7 cellular contexts compared by ENCODE assay signal in the genomic region with DNA sequence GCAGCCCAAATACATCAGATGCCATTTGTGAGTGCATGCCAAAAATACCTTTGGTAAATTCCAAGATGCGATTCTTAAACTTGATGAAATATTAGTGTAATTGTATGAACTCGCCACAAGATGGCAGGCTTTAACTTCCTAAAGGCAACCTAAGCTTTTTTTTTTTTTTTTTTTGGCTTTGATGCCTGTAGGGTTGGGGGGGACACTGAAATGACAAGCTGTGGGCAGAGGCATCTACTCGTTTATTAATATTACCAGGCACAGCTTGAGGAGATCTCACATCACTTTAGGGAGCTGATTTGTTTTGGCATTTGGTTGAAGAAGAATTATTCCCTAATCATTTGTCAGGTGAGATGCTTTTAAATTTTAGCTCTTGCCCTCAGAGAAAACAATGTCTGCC.
A peak's percentile ranks its signal among the peaks of the same experiment; 100 is the strongest.
DNase-seq lines count a peak whose midpoint lies in the region; ATAC-seq and TF ChIP-seq lines count a peak whose summit lies in the region.

No MANE protein-coding gene starts in this region.

- H3K36me3 ChIP-seq in HAP-1 (replicated peaks) (no peaks in the 10 kb centered on the region), body of pancreas (replicated peaks in 1 of 2; ENCODE audit: insufficient read depth in 1 of 2, low read depth in 2 of 2) (no peaks in the 10 kb centered on the region), uterus (no peaks in the 10 kb centered on the region)

- H3K4me1 ChIP-seq in HAP-1 (no peaks in the 10 kb centered on the region), body of pancreas (no peaks in the 10 kb centered on the region), uterus (no peaks in the 10 kb centered on the region)

- WGBS in body of pancreas, 2 donors, result 0 to 1% methylated on average over 3 of the region's 3 CpGs

- H3K27me3 ChIP-seq in HAP-1 (ENCODE audit: low read depth) (peaks cover 10% of the 10 kb centered on the region), body of pancreas (no peaks in the 10 kb centered on the region), uterus (no peaks in the 10 kb centered on the region)

- H3K27ac ChIP-seq in body of pancreas (no peak overlapping the region), uterus (no peak overlapping the region)

- H3K9me3 ChIP-seq in HAP-1 (no peaks in the 10 kb centered on the region), body of pancreas (no peaks in the 10 kb centered on the region), uterus (no peaks in the 10 kb centered on the region)

- intact Hi-C loops in body of pancreas (cut with DNase I), result no loop called here
- intact Hi-C loops in uterus (cut with DNase I; ENCODE audit: low total_unique reads), result no loop called here

- no peak for TF ChIP-seq POLR2A in body of pancreas (IDR thresholded peaks at IDR 0.05)
- no peak for TF ChIP-seq POLR2A in uterus (IDR thresholded peaks at IDR 0.05)

- DNase-seq in DMS153 (lab: John Stamatoyannopoulos, UW) (peak; percentile 40), HAP-1 (ENCODE audit: low spot score in 2 of 2) (peak; percentile 32 to 42), NCI-H510A (lab: John Stamatoyannopoulos, UW) (peak; percentile 15), body of pancreas (peak in 2 of 4 donors; percentile 21 to 34), kidney tubule cell (ENCODE audit: low spot score) (peak; percentile 68), uterus (peak in 1 of 2 donors; percentile 16)

- no peak for ATAC-seq in body of pancreas
- no peak for ATAC-seq in GM21825 (IDR thresholded peaks at IDR 0.05; ENCODE audit: unreplicated experiment)

- peak; percentile 31 to 82 (median 59) for TF ChIP-seq CTCF in body of pancreas (IDR thresholded peaks at IDR 0.05)
- peak; percentile 42 to 63 (median 54) for TF ChIP-seq CTCF in uterus (IDR thresholded peaks at IDR 0.05)

- in situ Hi-C loops in HAP-1 (cut with MboI; ENCODE audit: low sequenced_read_pairs), result loop anchor here (25.0 kb wide), 1 partner anchor 753 kb away; no protein-coding TSS in a partner anchor

- no peak overlapping the region for H3K4me3 ChIP-seq in HAP-1
- H3K4me3 ChIP-seq in body of pancreas, result no peak overlapping the region
- H3K4me3 ChIP-seq in uterus, result no peak overlapping the region
